8 cellular contexts compared by ENCODE assay signal in genomic region chr2:202237787-202238233, GRCh38. TPM values are rescaled to one million over a fixed set of nuclear protein-coding genes. Genes with fewer than 3 reads are reported as not detected.
DNase-seq lines count a peak whose midpoint lies in the region; ATAC-seq and TF ChIP-seq lines count a peak whose summit lies in the region.

No MANE protein-coding gene starts in this region.

- no peaks in the 10 kb centered on the region for H3K27me3 ChIP-seq in thyroid gland

- H3K4me1 ChIP-seq in thyroid gland: peaks cover 11 to 15% of the 10 kb centered on the region in 2 donors

- H3K27ac ChIP-seq in thyroid gland: peak overlapping the region; percentile 52 to 87 (median 83)

- H3K4me3 ChIP-seq in epithelial cell of esophagus (ENCODE audit: low read length): peak overlapping the region; percentile 94
- H3K4me3 ChIP-seq in thyroid gland (replicated peaks in 1 of 3): peak overlapping the region; percentile 49 to 92 (median 49)

- no peaks in the 10 kb centered on the region for H3K9me3 ChIP-seq in thyroid gland

- no peaks in the 10 kb centered on the region for H3K36me3 ChIP-seq in thyroid gland

- ATAC-seq in GM21526 (IDR thresholded peaks at IDR 0.05; ENCODE audit: low FRiP score, unreplicated experiment): peak; percentile 36

- WGBS in thyroid gland, 2 donors: 0 to 1% methylated on average over 21 to 23 of the region's 30 CpGs

- TF ChIP-seq CTCF in epithelial cell of esophagus (IDR thresholded peaks at IDR 0.05; ENCODE audit: insufficient read depth, low read depth, low read length, missing control alignments) (no peak), thyroid gland (IDR thresholded peaks at IDR 0.05) (no peak)

- peak; percentile 21 to 23 for DNase-seq in NCI-H2081 (lab: John Stamatoyannopoulos, UW)
- DNase-seq in NCI-H2081 treated with DMSO at 0.1 percent for 48 hours (lab: John Stamatoyannopoulos, UW): no peak
- peak; percentile 31 for DNase-seq in HS-5 (ENCODE audit: low read depth)
- peak; percentile 54 for DNase-seq in UCSD-AML1 (lab: John Stamatoyannopoulos, UW; ENCODE audit: unreplicated experiment)
- peak; percentile 62 for DNase-seq in epithelial cell of esophagus (ENCODE audit: low read depth)
- peak; percentile 20 for DNase-seq in midbrain (lab: John Stamatoyannopoulos, UW)
- DNase-seq in thyroid gland: peak in 1 of 2 donors; percentile 20

- TF ChIP-seq POLR2A in thyroid gland (IDR thresholded peaks at IDR 0.05): no peak

- intact Hi-C loops in thyroid gland (cut with DNase I): no loop called here

RNA-seq across cellular contexts. Expression of gene SUMO1, which starts 0.6 kb away (rescaled TPM):
- total RNA-seq in thyroid gland: 100 to 1,000 TPM in 2 of 4 donors, 10 to 100 TPM in 2; 91.0 to 121 (median 102) TPM

RNA-seq across cellular contexts. Expression of gene NOP58, which starts 27.8 kb away (rescaled TPM):
- 100 to 1,000 TPM in 2 of 4 donors, 10 to 100 TPM in 2; 68.2 to 151 (median 90.3) TPM for total RNA-seq in thyroid gland
